Comparison of ENCODE assay signal across 25 cellular contexts in genomic region chr6:130394238-130394637, GRCh38.
"Had no signal": no experiment of that assay in that cellular context is flagged by ENCODE, and none has a peak within 500 bp of the region (broad histone marks: within the 10 kb centered on the region; RNA-seq: fewer than 3 reads in every experiment).

No MANE protein-coding gene starts in this region.

- H3K36me3 Mint-ChIP-seq: naive thymus-derived CD8-positive, alpha-beta T cell; neural progenitor cell had no signal

- DNase-seq: activated CD4-positive, alpha-beta memory T cell treated with anti-CD3 and anti-CD28 coated beads, Interleukin-2, amount 10 ng/mL, durations not matched to agents 7 days and 5 days; activated CD4-positive, alpha-beta T cell treated with anti-CD3 and anti-CD28 coated beads, Interleukin-2, amount 10 ng/mL, durations not matched to agents 24 days and 14 days; activated effector memory CD4-positive, alpha-beta T cell treated with Interleukin-2 at 50 U/mL for 16 hours; activated naive CD4-positive, alpha-beta T cell treated with anti-CD3 and anti-CD28 coated beads, Interleukin-2, amount 10 ng/mL, durations not matched to agents 7 days and 5 days; activated T-cell treated with anti-CD3 and anti-CD28 coated beads, Interleukin-2, amount 50 U/mL, for 72 hours; effector memory CD4-positive, alpha-beta T cell; heart right ventricle; kidney; naive thymus-derived CD8-positive, alpha-beta T cell; ovary; psoas muscle; right cardiac atrium; stimulated activated CD4-positive, alpha-beta T cell treated with anti-CD3 and anti-CD28 coated beads, Interleukin-12 subunit alpha, Interleukin-12 subunit beta, amount 100 ng/mL, for 4 hours; stimulated activated CD4-positive, alpha-beta T cell treated with anti-CD3 and anti-CD28 coated beads, Interleukin-4, amount 100 ng/mL, for 4 hours; substantia nigra; tibial artery had no signal

- H3K9me3 Mint-ChIP-seq: dendritic cell treated with granulocyte-macrophage colony-stimulating factor and Interleukin-4, amounts not matched to agents 40 ng/mL and 50 ng/mL, for 4 days; neural progenitor cell had no signal

- H3K27ac Mint-ChIP-seq: activated CD4-positive, alpha-beta memory T cell treated with anti-CD3 and anti-CD28 coated beads, Interleukin-2, amount 10 ng/mL, durations not matched to agents 7 days and 5 days; activated CD4-positive, alpha-beta T cell treated with anti-CD3 and anti-CD28 coated beads, Interleukin-2, amount 10 ng/mL, durations not matched to agents 24 days and 14 days; activated naive CD4-positive, alpha-beta T cell treated with anti-CD3 and anti-CD28 coated beads, Interleukin-2, amount 10 ng/mL, durations not matched to agents 7 days and 5 days; activated T-cell treated with anti-CD3 and anti-CD28 coated beads, Interleukin-2, amount 50 U/mL, for 72 hours; dendritic cell treated with granulocyte-macrophage colony-stimulating factor and Interleukin-4, amounts not matched to agents 40 ng/mL and 50 ng/mL, for 4 days; naive thymus-derived CD8-positive, alpha-beta T cell; neural progenitor cell; stimulated activated naive CD8-positive, alpha-beta T cell treated with anti-CD3 and anti-CD28 coated beads, Interleukin-15, Interleukin-2, amounts not matched to agents 100 ng/mL and 50 ng/mL, for 24 hours; T-helper 2 cell treated with Interferon-gamma antibody and Interleukin-4, amounts not matched to agents 5 μg/mL and 100 μg/mL, for 36 hours had no signal

- H3K36me3 ChIP-seq: heart right ventricle, neural progenitor cell, ovary, tibial artery had no signal

- H3K4me3 ChIP-seq: heart right ventricle, lung, neural progenitor cell, ovary, psoas muscle, tibial artery had no signal

- H2AFZ ChIP-seq: neural progenitor cell had no signal

- ATAC-seq: activated CD4-positive, CD25-positive, alpha-beta regulatory T cell treated with anti-CD3 and anti-CD28 coated beads, Interleukin-2, amount 50 U/mL, for 24 hours; activated T-cell treated with anti-CD3 and anti-CD28 coated beads, Interleukin-2, amount 50 U/mL, for 72 hours; heart right ventricle; left lobe of liver; naive thymus-derived CD8-positive, alpha-beta T cell; psoas muscle; right cardiac atrium had no signal

- H3K4me1 Mint-ChIP-seq: brain, neural progenitor cell had no signal

- H3K9ac ChIP-seq: neural progenitor cell had no signal

- H3K27me3 Mint-ChIP-seq: activated CD4-positive, alpha-beta memory T cell treated with anti-CD3 and anti-CD28 coated beads, Interleukin-2, amount 10 ng/mL, durations not matched to agents 7 days and 5 days; dendritic cell treated with granulocyte-macrophage colony-stimulating factor and Interleukin-4, amounts not matched to agents 40 ng/mL and 50 ng/mL, for 4 days; naive thymus-derived CD8-positive, alpha-beta T cell; stimulated activated naive CD8-positive, alpha-beta T cell treated with anti-CD3 and anti-CD28 coated beads, Interleukin-15, Interleukin-2, amounts not matched to agents 100 ng/mL and 50 ng/mL, for 24 hours had no signal

- H3K9me3 ChIP-seq: heart right ventricle, ovary, psoas muscle, tibial artery had no signal

- H3K27me3 ChIP-seq: neural progenitor cell, ovary, tibial artery had no signal

- H3K4me3 Mint-ChIP-seq: activated CD4-positive, alpha-beta memory T cell treated with anti-CD3 and anti-CD28 coated beads, Interleukin-2, amount 10 ng/mL, durations not matched to agents 7 days and 5 days; activated CD4-positive, alpha-beta T cell treated with anti-CD3 and anti-CD28 coated beads, Interleukin-2, amount 10 ng/mL, durations not matched to agents 24 days and 14 days; activated naive CD4-positive, alpha-beta T cell treated with anti-CD3 and anti-CD28 coated beads, Interleukin-2, amount 10 ng/mL, durations not matched to agents 7 days and 5 days; activated T-cell treated with anti-CD3 and anti-CD28 coated beads, Interleukin-2, amount 50 U/mL, for 72 hours; dendritic cell treated with granulocyte-macrophage colony-stimulating factor and Interleukin-4, amounts not matched to agents 40 ng/mL and 50 ng/mL, for 4 days; naive thymus-derived CD8-positive, alpha-beta T cell; neural progenitor cell; stimulated activated naive CD8-positive, alpha-beta T cell treated with anti-CD3 and anti-CD28 coated beads, Interleukin-15, Interleukin-2, amounts not matched to agents 100 ng/mL and 50 ng/mL, for 24 hours; T-helper 2 cell treated with Interferon-gamma antibody and Interleukin-4, amounts not matched to agents 5 μg/mL and 100 μg/mL, for 36 hours had no signal

- H3K4me2 ChIP-seq: neural progenitor cell had no signal

- H3K27ac ChIP-seq: heart right ventricle, neural progenitor cell, ovary, psoas muscle, tibial artery, VCaP had no signal

- H3K4me1 ChIP-seq: heart right ventricle, neural progenitor cell, psoas muscle, tibial artery had no signal
